Comparison of ENCODE assay signal across 2 cellular contexts in genomic region chr3:162534431-162534830, GRCh38.
TF ChIP-seq lines count a peak whose summit lies in the region.

No MANE protein-coding gene starts in this region.

TF ChIP-seq in GM23338, 12 proteins besides CTCF, POLR2A, EP300 and RAD21:
- TF ChIP-seq ETS1 (IDR thresholded peaks at IDR 0.05) (no peak), ZNF114 (CRISPR knock-in tag; IDR thresholded peaks at IDR 0.05) (no peak), EZH2phosphoT487 (IDR thresholded peaks at IDR 0.05; ENCODE audit: unreplicated experiment) (no peak), REST (IDR thresholded peaks at IDR 0.05; ENCODE audit: unreplicated experiment) (no peak), EZH2 (IDR thresholded peaks at IDR 0.05; ENCODE audit: low read depth, unreplicated experiment) (no peak), JUNB (IDR thresholded peaks at IDR 0.05; ENCODE audit: unreplicated experiment) (no peak), NANOG (IDR thresholded peaks at IDR 0.05; ENCODE audit: borderline replicate concordance) (no peak)

TF ChIP-seq in H1, 55 proteins besides CTCF, POLR2A, EP300 and RAD21 (continued from another document):
- TF ChIP-seq MAX (IDR thresholded peaks at IDR 0.05): no peak
- no peak for TF ChIP-seq POU5F1 (IDR thresholded peaks at IDR 0.05; ENCODE audit: low read depth, low read length)
- TF ChIP-seq KDM1A (IDR thresholded peaks at IDR 0.05; ENCODE audit: borderline replicate concordance, low read length): no peak
- TF ChIP-seq KDM4A (IDR thresholded peaks at IDR 0.05; ENCODE audit: low read depth, low read length, severe bottlenecking): no peak
- TF ChIP-seq SIRT6 (IDR thresholded peaks at IDR 0.05; ENCODE audit: low read length): no peak
- no peak for TF ChIP-seq RNF2 (IDR thresholded peaks at IDR 0.05; ENCODE audit: borderline replicate concordance, low read depth, low read length, missing control alignments, poor library complexity, severe bottlenecking)
- no peak for TF ChIP-seq CTBP2 (IDR thresholded peaks at IDR 0.05; ENCODE audit: borderline replicate concordance, insufficient read depth, insufficient read length, low read length)
- no peak for TF ChIP-seq EZH2 (IDR thresholded peaks at IDR 0.05; ENCODE audit: low read depth, low read length, severe bottlenecking)
- TF ChIP-seq POLR2AphosphoS5 (IDR thresholded peaks at IDR 0.05; ENCODE audit: low read depth, low read length): no peak
